ENCODE assay signal across 31 cellular contexts in the genomic region with DNA sequence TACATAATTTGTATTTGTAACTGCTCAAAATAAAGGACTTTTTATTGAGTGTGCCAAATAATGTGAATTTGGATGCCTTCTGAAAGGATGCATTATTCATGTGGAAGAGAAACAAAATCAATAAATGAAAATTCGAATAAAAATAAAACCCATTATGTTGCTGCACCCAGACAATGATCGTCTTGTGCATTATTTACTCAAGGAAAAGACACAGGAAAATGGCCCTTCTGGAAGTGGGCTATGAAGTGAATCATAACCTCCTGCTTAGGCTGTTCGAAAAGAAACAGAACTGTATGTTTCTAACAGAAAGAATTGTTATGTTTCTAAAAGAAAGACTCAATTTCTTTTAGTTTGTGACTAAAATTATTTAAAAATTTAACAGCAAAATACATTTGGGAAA.
"Had no signal": no experiment of that assay in that cellular context is flagged by ENCODE, and none has a peak within 500 bp of the region (broad histone marks: within the 10 kb centered on the region; RNA-seq: fewer than 3 reads in every experiment).

No MANE protein-coding gene starts in this region.

- H3K27me3 ChIP-seq: adrenal gland, body of pancreas, breast epithelium had no signal

- H3K27ac ChIP-seq: adrenal gland, body of pancreas, breast epithelium, PC-9, RWPE1, WERI-Rb-1 had no signal

- DNase-seq: activated CD4-positive, alpha-beta T cell treated with anti-CD3 and anti-CD28 coated beads for 1 hour; activated CD4-positive, alpha-beta T cell treated with anti-CD3 and anti-CD28 coated beads, Interleukin-2, amount 10 ng/mL, durations not matched to agents 24 days and 14 days; activated CD4-positive, alpha-beta T cell treated with anti-CD3 and anti-CD28 coated beads, Interleukin-2, amount 50 U/mL, for 4 hours; activated CD4-positive, CD25-positive, alpha-beta regulatory T cell; activated CD8-positive, alpha-beta T cell treated with anti-CD3 and anti-CD28 coated beads for 36 hours; activated gamma-delta T cell; activated naive CD4-positive, alpha-beta T cell treated with Interleukin-2 at 50 U/mL for 16 hours; activated T-cell treated with anti-CD3 and anti-CD28 coated beads, Interleukin-2, amount 50 U/mL, for 24 hours; adrenal gland; body of pancreas; Kasumi-1; KG1; MG63; MV-4-11; NCI-H1105; NCI-H1417 treated with DMSO at 0.1 percent for 48 hours; NCI-H1694 treated with DMSO at 0.1 percent for 48 hours; NCI-H2029; NCI-H2171 treated with DMSO at 0.1 percent for 48 hours; NCI-H2227 treated with DMSO at 0.1 percent for 48 hours; NCI-H524 treated with DMSO at 0.1 percent for 48 hours; NCI-H748 treated with DMSO at 0.1 percent for 48 hours; NK-92 treated with Interleukin-12 subunit alpha and Interleukin-12 subunit beta, amount 100 ng/mL, for 24 hours; PC-9; SIG-M5; T1000; WERI-Rb-1 had no signal

- H3K9me3 ChIP-seq: adrenal gland, body of pancreas, breast epithelium had no signal

- H3K36me3 ChIP-seq: adrenal gland, breast epithelium, MG63, WERI-Rb-1 had no signal

- H3K4me1 ChIP-seq: adrenal gland, body of pancreas, breast epithelium had no signal

- H3K4me2 ChIP-seq: PC-9 had no signal

- H2AFZ ChIP-seq: PC-9 had no signal

- H3K4me3 ChIP-seq: adrenal gland, body of pancreas, breast epithelium, MG63, PC-9 had no signal

- ATAC-seq: activated CD8-positive, alpha-beta T cell treated with anti-CD3 and anti-CD28 coated beads for 36 hours; activated naive CD4-positive, alpha-beta T cell treated with anti-CD3 and anti-CD28 coated beads, Interleukin-2, amount 50 U/mL, for 72 hours; body of pancreas; Right ventricle myocardium inferior had no signal
